8 cellular contexts compared by ENCODE assay signal in genomic region chr19:36528194-36528920, GRCh38. TPM values are rescaled to one million over a fixed set of nuclear protein-coding genes. Genes with fewer than 3 reads are reported as not detected.
DNase-seq lines count a peak whose midpoint lies in the region; ATAC-seq and TF ChIP-seq lines count a peak whose summit lies in the region.

Gene ZNF260 (minus strand): TSS chr19:36528271. CDS start chr19:36515238, 13,033 bp downstream.

- H3K27ac ChIP-seq in spleen = peak within 1 kb of the TSS; percentile 87 to 94 (median 92)

- peaks cover 22% of the 10 kb centered on the region for H3K36me3 Mint-ChIP-seq in central memory CD8-positive, alpha-beta T cell (ENCODE audit: insufficient read depth)

- H3K27me3 Mint-ChIP-seq in central memory CD8-positive, alpha-beta T cell = no peaks in the 10 kb centered on the region

- WGBS in spleen, 5 donors = 0% methylated on average over 27 to 55 of the region's 55 CpGs

- peaks cover 11 to 78% (median 76%) of the 10 kb centered on the region in 8 donors for H3K9me3 ChIP-seq in spleen

- H3K4me1 Mint-ChIP-seq in central memory CD8-positive, alpha-beta T cell = peaks cover 29% of the 10 kb centered on the region

- peaks cover 0 to 61% (median 23%) of the 10 kb centered on the region in 6 donors for H3K36me3 ChIP-seq in spleen

- peak within 1 kb of the TSS; percentile 97 for H3K4me3 Mint-ChIP-seq in central memory CD8-positive, alpha-beta T cell

- H3K27ac Mint-ChIP-seq in central memory CD8-positive, alpha-beta T cell (ENCODE audit: low read depth) = peak within 1 kb of the TSS; percentile 95

- DNase-seq in AG08395 (ENCODE audit: low spot score) (peak; percentile 97), NCI-H345 treated with DMSO at 0.1 percent for 48 hours (lab: John Stamatoyannopoulos, UW; ENCODE audit: unreplicated experiment) (peak; percentile 99), iris pigment epithelial cell (ENCODE audit: low read depth) (peak; percentile 97), spleen (peak; percentile 97)
- DNase-seq in activated CD4-positive, CD25-positive, alpha-beta regulatory T cell treated with anti-CD3 and anti-CD28 coated beads, Interleukin-2, amount 50 U/mL, for 16 hours (ENCODE audit: low read depth, low spot score) = peak; percentile 87
- peak; percentile 80 to 88 for DNase-seq in central memory CD8-positive, alpha-beta T cell (ENCODE audit: low spot score in 2 of 2)

- peaks cover 0 to 29% (median 26%) of the 10 kb centered on the region in 6 donors for H3K4me1 ChIP-seq in spleen

- TF ChIP-seq CTCF in spleen (IDR thresholded peaks at IDR 0.05 in 8 of 11, conservative IDR thresholded peaks at IDR 0.05 in 3 of 11) = peak in 2 of 11 experiments; percentile 10 to 25

- intact Hi-C loops in spleen (cut with DNase I; ENCODE audit: low total_unique reads) = loop anchor here (5.0 kb wide), 1 partner anchor 44 kb away; the partner anchor contains the start of gene ZNF529

- H3K27me3 ChIP-seq in spleen (replicated peaks in 1 of 7) = no peaks in the 10 kb centered on the region

- TF ChIP-seq POLR2A in spleen (IDR thresholded peaks at IDR 0.05) = peak in 1 of 3 donors; percentile 29

- H3K9me3 Mint-ChIP-seq in central memory CD8-positive, alpha-beta T cell = no peaks in the 10 kb centered on the region

- peak; percentile 91 for ATAC-seq in GM18909 (IDR thresholded peaks at IDR 0.05; ENCODE audit: poor library complexity, unreplicated experiment)
- peak; percentile 88 for ATAC-seq in HG03175 (IDR thresholded peaks at IDR 0.05; ENCODE audit: unreplicated experiment)
- peak; percentile 86 for ATAC-seq in central memory CD8-positive, alpha-beta T cell (replicated peaks; ENCODE audit: extremely low read depth, poor library complexity, severe bottlenecking)

- peak within 1 kb of the TSS; percentile 54 to 90 (median 66) for H3K4me3 ChIP-seq in spleen

RNA-seq across cellular contexts. Expression of gene ZNF260, which starts in this region (rescaled TPM):
- 10 to 100 TPM in 5 of 7 donors, 1 to 10 TPM in 2; 8.7 to 14.8 (median 12.4) TPM for total RNA-seq in spleen
- 1 to 10 TPM; 2.9 to 5.4 (median 3.7) TPM for polyA plus RNA-seq in spleen

Comparison
In these comparisons a context has a peak if more than half of its experiments do, and no peak if none do; other contexts are left out.
1. Peak in every context shown above with its lines: DNase-seq, ATAC-seq, H3K4me3 ChIP-seq and H3K27ac ChIP-seq.